31 cellular contexts compared by ENCODE assay signal in genomic region chr11:116507016-116507415, GRCh38.
"Had no signal": no experiment of that assay in that cellular context is flagged by ENCODE, and none has a peak within 500 bp of the region (broad histone marks: within the 10 kb centered on the region; RNA-seq: fewer than 3 reads in every experiment).

No MANE protein-coding gene starts in this region.

- H3K4me1 Mint-ChIP-seq: activated CD4-positive, alpha-beta T cell treated with anti-CD3 and anti-CD28 coated beads for 36 hours; activated CD8-positive, alpha-beta memory T cell treated with anti-CD3 and anti-CD28 coated beads, Interleukin-2, amount 10 ng/mL, durations not matched to agents 7 days and 5 days; activated naive CD4-positive, alpha-beta T cell treated with anti-CD3 and anti-CD28 coated beads, Interleukin-2, amount 10 ng/mL, durations not matched to agents 7 days and 5 days; activated naive CD8-positive, alpha-beta T cell treated with anti-CD3 and anti-CD28 coated beads, Interleukin-2, amount 10 ng/mL, durations not matched to agents 7 days and 5 days; central memory CD8-positive, alpha-beta T cell; T-helper 17 cell had no signal

- H3K9me3 ChIP-seq: ascending aorta, esophagus squamous epithelium, gastroesophageal sphincter, heart right ventricle had no signal

- H3K36me3 ChIP-seq: ascending aorta, brain microvascular endothelial cell, esophagus squamous epithelium, gastroesophageal sphincter, heart right ventricle had no signal

- H3K9me3 Mint-ChIP-seq: activated CD8-positive, alpha-beta T cell treated with anti-CD3 and anti-CD28 coated beads for 36 hours; activated naive CD4-positive, alpha-beta T cell treated with anti-CD3 and anti-CD28 coated beads, Interleukin-2, amount 10 ng/mL, durations not matched to agents 7 days and 5 days; activated naive CD4-positive, alpha-beta T cell treated with anti-CD3 and anti-CD28 coated beads, Interleukin-2, amount 50 U/mL, for 72 hours; activated naive CD8-positive, alpha-beta T cell treated with anti-CD3 and anti-CD28 coated beads, Interleukin-2, amount 10 ng/mL, durations not matched to agents 7 days and 5 days; activated T-cell treated with anti-CD3 and anti-CD28 coated beads, Interleukin-2, amount 50 U/mL, for 24 hours; activated T-cell treated with anti-CD3 and anti-CD28 coated beads, Interleukin-2, amount 50 U/mL, for 72 hours; central memory CD8-positive, alpha-beta T cell; effector memory CD8-positive, alpha-beta T cell; T-helper 2 cell treated with Interferon-gamma antibody and Interleukin-4, amounts not matched to agents 5 μg/mL and 100 μg/mL, for 36 hours had no signal

- H3K27ac ChIP-seq: ascending aorta, brain microvascular endothelial cell, epithelial cell of prostate, esophagus squamous epithelium, gastroesophageal sphincter, heart right ventricle had no signal

- H3K4me3 ChIP-seq: ascending aorta, esophagus squamous epithelium, gastroesophageal sphincter, heart right ventricle had no signal

- H3K4me3 Mint-ChIP-seq: activated CD4-positive, alpha-beta T cell treated with anti-CD3 and anti-CD28 coated beads for 36 hours; activated CD8-positive, alpha-beta memory T cell treated with anti-CD3 and anti-CD28 coated beads, Interleukin-2, amount 10 ng/mL, durations not matched to agents 7 days and 5 days; activated CD8-positive, alpha-beta T cell treated with anti-CD3 and anti-CD28 coated beads for 36 hours; activated naive CD4-positive, alpha-beta T cell treated with anti-CD3 and anti-CD28 coated beads, Interleukin-2, amount 10 ng/mL, durations not matched to agents 7 days and 5 days; activated naive CD8-positive, alpha-beta T cell treated with anti-CD3 and anti-CD28 coated beads, Interleukin-2, amount 10 ng/mL, durations not matched to agents 7 days and 5 days; activated T-cell treated with anti-CD3 and anti-CD28 coated beads, Interleukin-2, amount 50 U/mL, for 24 hours; activated T-cell treated with anti-CD3 and anti-CD28 coated beads, Interleukin-2, amount 50 U/mL, for 72 hours; central memory CD8-positive, alpha-beta T cell; effector memory CD8-positive, alpha-beta T cell; T-helper 17 cell; T-helper 2 cell treated with Interferon-gamma antibody and Interleukin-4, amounts not matched to agents 5 μg/mL and 100 μg/mL, for 36 hours had no signal

- H3K27ac Mint-ChIP-seq: activated CD4-positive, alpha-beta T cell treated with anti-CD3 and anti-CD28 coated beads for 36 hours; activated CD8-positive, alpha-beta memory T cell treated with anti-CD3 and anti-CD28 coated beads, Interleukin-2, amount 10 ng/mL, durations not matched to agents 7 days and 5 days; activated CD8-positive, alpha-beta T cell treated with anti-CD3 and anti-CD28 coated beads for 36 hours; activated naive CD4-positive, alpha-beta T cell treated with anti-CD3 and anti-CD28 coated beads, Interleukin-2, amount 10 ng/mL, durations not matched to agents 7 days and 5 days; activated naive CD4-positive, alpha-beta T cell treated with anti-CD3 and anti-CD28 coated beads, Interleukin-2, amount 50 U/mL, for 72 hours; activated naive CD8-positive, alpha-beta T cell treated with anti-CD3 and anti-CD28 coated beads, Interleukin-2, amount 10 ng/mL, durations not matched to agents 7 days and 5 days; activated T-cell treated with anti-CD3 and anti-CD28 coated beads, Interleukin-2, amount 50 U/mL, for 24 hours; activated T-cell treated with anti-CD3 and anti-CD28 coated beads, Interleukin-2, amount 50 U/mL, for 72 hours; effector memory CD8-positive, alpha-beta T cell; T-helper 17 cell; T-helper 2 cell treated with Interferon-gamma antibody and Interleukin-4, amounts not matched to agents 5 μg/mL and 100 μg/mL, for 36 hours had no signal

- H3K36me3 Mint-ChIP-seq: activated CD8-positive, alpha-beta memory T cell treated with anti-CD3 and anti-CD28 coated beads, Interleukin-2, amount 10 ng/mL, durations not matched to agents 7 days and 5 days; activated naive CD4-positive, alpha-beta T cell treated with anti-CD3 and anti-CD28 coated beads, Interleukin-2, amount 10 ng/mL, durations not matched to agents 7 days and 5 days; activated naive CD8-positive, alpha-beta T cell treated with anti-CD3 and anti-CD28 coated beads, Interleukin-2, amount 10 ng/mL, durations not matched to agents 7 days and 5 days had no signal

- H3K4me1 ChIP-seq: ascending aorta, esophagus squamous epithelium, gastroesophageal sphincter, heart right ventricle had no signal

- DNase-seq: activated CD4-positive, alpha-beta T cell treated with anti-CD3 and anti-CD28 coated beads for 36 hours; activated CD4-positive, alpha-beta T cell treated with anti-CD3 and anti-CD28 coated beads, Interleukin-2, amount 50 U/mL, for 1 hour; activated CD4-positive, alpha-beta T cell treated with anti-CD3 and anti-CD28 coated beads, Interleukin-2, amount 50 U/mL, for 48 hours; activated CD4-positive, CD25-positive, alpha-beta regulatory T cell; activated CD4-positive, CD25-positive, alpha-beta regulatory T cell treated with anti-CD3 and anti-CD28 coated beads, Interleukin-2, amount 50 U/mL, for 72 hours; activated CD8-positive, alpha-beta memory T cell treated with anti-CD3 and anti-CD28 coated beads, Interleukin-2, amount 10 ng/mL, durations not matched to agents 7 days and 5 days; activated CD8-positive, alpha-beta memory T cell treated with anti-CD3 and anti-CD28 coated beads, Interleukin-2, amount 50 U/mL, for 4 hours; activated CD8-positive, alpha-beta T cell treated with anti-CD3 and anti-CD28 coated beads for 36 hours; activated gamma-delta T cell; activated naive CD4-positive, alpha-beta T cell; activated naive CD4-positive, alpha-beta T cell treated with anti-CD3 and anti-CD28 coated beads, Interleukin-2, amount 10 ng/mL, durations not matched to agents 7 days and 5 days; activated naive CD8-positive, alpha-beta T cell treated with anti-CD3 and anti-CD28 coated beads, Interleukin-2, amount 10 ng/mL, durations not matched to agents 7 days and 5 days; activated T-cell treated with anti-CD3 and anti-CD28 coated beads for 4 hours; activated T-cell treated with anti-CD3 and anti-CD28 coated beads, Interleukin-2, amount 50 U/mL, for 24 hours; activated T-cell treated with anti-CD3 and anti-CD28 coated beads, Interleukin-2, amount 50 U/mL, for 72 hours; brain microvascular endothelial cell; cortex of kidney; dermis blood vessel endothelial cell; effector CD4-positive, alpha-beta T cell; effector memory CD8-positive, alpha-beta T cell; esophagus squamous epithelium; heart right ventricle; T-helper 1 cell; T-helper 17 cell; T1000 had no signal

- H3K27me3 ChIP-seq: ascending aorta, brain microvascular endothelial cell had no signal
